ENCODE assay signal across 22 cellular contexts in genomic region chr5:68968426-68968825, GRCh38.
"Had no signal": no experiment of that assay in that cellular context is flagged by ENCODE, and none has a peak within 500 bp of the region (broad histone marks: within the 10 kb centered on the region; RNA-seq: fewer than 3 reads in every experiment).

No MANE protein-coding gene starts in this region.

- ATAC-seq: activated naive CD4-positive, alpha-beta T cell treated with anti-CD3 and anti-CD28 coated beads, Interleukin-2, amount 50 U/mL, for 72 hours; activated T-cell treated with anti-CD3 and anti-CD28 coated beads, Interleukin-2, amount 50 U/mL, for 72 hours; foreskin keratinocyte; heart left ventricle; lower lobe of right lung; natural killer cell; right cardiac atrium had no signal

- DNase-seq: activated CD4-positive, alpha-beta T cell treated with anti-CD3 and anti-CD28 coated beads for 4 hours; activated CD4-positive, alpha-beta T cell treated with anti-CD3 and anti-CD28 coated beads, Interleukin-2, amount 50 U/mL, for 4 hours; activated CD4-positive, CD25-positive, alpha-beta regulatory T cell; activated naive CD4-positive, alpha-beta T cell; activated T-cell treated with anti-CD3 and anti-CD28 coated beads for 4 hours; activated T-cell treated with anti-CD3 and anti-CD28 coated beads, Interleukin-2, amount 50 U/mL, for 72 hours; central memory CD4-positive, alpha-beta T cell; foreskin keratinocyte; heart left ventricle; hypothalamus; immature natural killer cell; kidney; lower lobe of right lung; mesenchymal stem cell; natural killer cell; right cardiac atrium; spleen; stimulated activated CD4-positive, alpha-beta T cell treated with anti-CD3 and anti-CD28 coated beads, Interleukin-2, amount 100 ng/mL, for 48 hours; stimulated activated naive CD4-positive, alpha-beta T cell treated with Interleukin-2 at 50 U/mL for 16 hours had no signal

- H3K4me1 Mint-ChIP-seq: immature natural killer cell, natural killer cell had no signal

- H3K4me1 ChIP-seq: breast epithelium, foreskin keratinocyte, heart left ventricle, lower lobe of right lung, spleen, tibial nerve had no signal

- H3K27ac Mint-ChIP-seq: activated T-cell treated with anti-CD3 and anti-CD28 coated beads, Interleukin-2, amount 50 U/mL, for 72 hours; immature natural killer cell; natural killer cell had no signal

- H3K36me3 Mint-ChIP-seq: immature natural killer cell, natural killer cell had no signal

- H3K27ac ChIP-seq: breast epithelium, foreskin keratinocyte, heart left ventricle, lower lobe of right lung, spleen, tibial nerve had no signal

- H3K9me3 ChIP-seq: breast epithelium, heart left ventricle, lower lobe of right lung, tibial nerve had no signal

- H3K4me3 Mint-ChIP-seq: activated T-cell treated with anti-CD3 and anti-CD28 coated beads, Interleukin-2, amount 50 U/mL, for 72 hours; immature natural killer cell; natural killer cell had no signal

- H3K27me3 ChIP-seq: breast epithelium, tibial nerve had no signal

- H3K9me3 Mint-ChIP-seq: activated naive CD4-positive, alpha-beta T cell treated with anti-CD3 and anti-CD28 coated beads, Interleukin-2, amount 50 U/mL, for 72 hours; activated T-cell treated with anti-CD3 and anti-CD28 coated beads, Interleukin-2, amount 50 U/mL, for 72 hours had no signal

- H3K36me3 ChIP-seq: breast epithelium, heart left ventricle, lower lobe of right lung, spleen, tibial nerve had no signal

- H3K4me3 ChIP-seq: breast epithelium, heart left ventricle, lower lobe of right lung, spleen, tibial nerve had no signal
